ENCODE assay signal across 9 cellular contexts in the genomic region with DNA sequence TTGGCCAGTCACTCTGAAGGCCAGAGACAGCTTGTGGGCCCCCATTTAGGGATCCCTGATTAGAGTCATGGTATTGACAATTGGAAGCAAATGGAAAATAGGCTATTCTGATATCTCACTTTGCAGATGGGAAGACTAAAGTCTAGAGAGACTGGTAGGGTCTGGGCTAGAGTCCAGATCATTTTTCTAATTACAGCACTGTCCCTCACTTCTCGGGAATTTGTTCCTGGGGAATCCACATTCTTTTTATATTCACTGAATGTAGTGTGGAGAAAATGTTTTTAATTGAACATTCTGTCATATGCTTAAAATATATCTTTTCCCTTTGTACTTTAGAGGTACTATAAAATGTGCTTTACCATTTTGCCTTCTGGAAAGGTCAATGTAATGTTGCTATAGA. TPM values are rescaled to one million over a fixed set of nuclear protein-coding genes. Genes with fewer than 3 reads are reported as not detected.
DNase-seq lines count a peak whose midpoint lies in the region; ATAC-seq and TF ChIP-seq lines count a peak whose summit lies in the region.
"Had no signal": no experiment of that assay in that cellular context is flagged by ENCODE, and none has a peak within 500 bp of the region (broad histone marks: within the 10 kb centered on the region; RNA-seq: fewer than 3 reads in every experiment).

No MANE protein-coding gene starts in this region.

- H3K27me3 Mint-ChIP-seq in activated naive CD4-positive, alpha-beta T cell treated with anti-CD3 and anti-CD28 coated beads, Interleukin-2, amount 50 U/mL, for 24 hours, result no peaks in the 10 kb centered on the region
- H3K27me3 Mint-ChIP-seq in T-cell, result no peaks in the 10 kb centered on the region
- H3K27me3 Mint-ChIP-seq in stimulated activated naive CD8-positive, alpha-beta T cell treated with anti-CD3 and anti-CD28 coated beads, Interleukin-15, amount 100 ng/mL, for 72 hours, result no peaks in the 10 kb centered on the region

- no peak overlapping the region for H3K27ac Mint-ChIP-seq in activated naive CD4-positive, alpha-beta T cell treated with anti-CD3 and anti-CD28 coated beads, Interleukin-2, amount 50 U/mL, for 24 hours
- H3K27ac Mint-ChIP-seq in T-cell, result no peak overlapping the region
- peak overlapping the region; percentile 99 to 100 for H3K27ac Mint-ChIP-seq in stimulated activated naive CD8-positive, alpha-beta T cell treated with anti-CD3 and anti-CD28 coated beads, Interleukin-15, amount 100 ng/mL, for 72 hours

- H3K4me1 Mint-ChIP-seq in activated naive CD4-positive, alpha-beta T cell treated with anti-CD3 and anti-CD28 coated beads, Interleukin-2, amount 50 U/mL, for 24 hours, result peaks cover 42% of the 10 kb centered on the region
- peaks cover 32 to 46% (median 46%) of the 10 kb centered on the region in 3 donors for H3K4me1 Mint-ChIP-seq in T-cell
- peaks cover 42% of the 10 kb centered on the region for H3K4me1 Mint-ChIP-seq in stimulated activated naive CD8-positive, alpha-beta T cell treated with anti-CD3 and anti-CD28 coated beads, Interleukin-15, amount 100 ng/mL, for 72 hours

- POLR2A ChIA-PET in T-cell (lab: Charles Lee), result interaction anchor here in 1 of 2 donors (0.5 to 0.8 kb wide), 2 partner anchors 345 to 377 kb away, joined by 4 read pairs; no protein-coding TSS in a partner anchor

- CTCF ChIA-PET in T-cell (lab: Charles Lee), result interaction anchor here in 1 of 2 donors (1.0 kb wide), 1 partner anchor 104 kb away, joined by 3 read pairs; no protein-coding TSS in a partner anchor

- DNase-seq in activated naive CD4-positive, alpha-beta T cell treated with anti-CD3 and anti-CD28 coated beads, Interleukin-2, amount 50 U/mL, for 16 hours, result no peak
- no peak for DNase-seq in T-cell
- no peak for DNase-seq in foreskin fibroblast
- no peak for DNase-seq in stimulated activated naive CD8-positive, alpha-beta T cell treated with anti-CD3 and anti-CD28 coated beads, Interleukin-15, amount 100 ng/mL, for 72 hours
- DNase-seq in nucleus accumbens (lab: John Stamatoyannopoulos, UW), result no peak
- no peak for DNase-seq in RPMI8226
- no peak for DNase-seq in DMS153 (lab: John Stamatoyannopoulos, UW)
- DNase-seq: activated CD4-positive, alpha-beta T cell treated with anti-CD3 and anti-CD28 coated beads for 4 hours had no signal

- peak overlapping the region; percentile 99 for H3K4me3 Mint-ChIP-seq in activated naive CD4-positive, alpha-beta T cell treated with anti-CD3 and anti-CD28 coated beads, Interleukin-2, amount 50 U/mL, for 24 hours
- H3K4me3 Mint-ChIP-seq in T-cell, result peak overlapping the region; percentile 90 to 99 (median 95)
- H3K4me3 Mint-ChIP-seq in stimulated activated naive CD8-positive, alpha-beta T cell treated with anti-CD3 and anti-CD28 coated beads, Interleukin-15, amount 100 ng/mL, for 72 hours, result peak overlapping the region; percentile 22 to 23

- H3K36me3 Mint-ChIP-seq in activated naive CD4-positive, alpha-beta T cell treated with anti-CD3 and anti-CD28 coated beads, Interleukin-2, amount 50 U/mL, for 24 hours, result no peaks in the 10 kb centered on the region
- H3K36me3 Mint-ChIP-seq in T-cell, result peaks cover 9% of the 10 kb centered on the region

- H3K9me3 Mint-ChIP-seq in activated naive CD4-positive, alpha-beta T cell treated with anti-CD3 and anti-CD28 coated beads, Interleukin-2, amount 50 U/mL, for 24 hours, result no peaks in the 10 kb centered on the region
- no peaks in the 10 kb centered on the region for H3K9me3 Mint-ChIP-seq in T-cell
- H3K9me3 Mint-ChIP-seq in stimulated activated naive CD8-positive, alpha-beta T cell treated with anti-CD3 and anti-CD28 coated beads, Interleukin-15, amount 100 ng/mL, for 72 hours, result no peaks in the 10 kb centered on the region

- TF ChIP-seq CTCF in foreskin fibroblast (IDR thresholded peaks at IDR 0.05; ENCODE audit: low read depth, low read length), result no peak

- H3K4me3 ChIP-seq in foreskin fibroblast (ENCODE audit: low read depth in 1 of 2, low read length in 2 of 2), result peak overlapping the region; percentile 70 to 78

- ATAC-seq in T-cell (replicated peaks in 1 of 4), result no peak
- no peak for ATAC-seq in stimulated activated naive CD8-positive, alpha-beta T cell treated with anti-CD3 and anti-CD28 coated beads, Interleukin-15, amount 100 ng/mL, for 72 hours

RNA-seq across cellular contexts. Expression of gene KATNIP, which starts 1.1 kb away (rescaled TPM):
- 10 to 100 TPM; 14.6 to 26.8 (median 18.7) TPM for total RNA-seq in T-cell

RNA-seq across cellular contexts. Expression of gene GTF3C1, which starts 1.3 kb away (rescaled TPM):
- total RNA-seq in T-cell, result 10 to 100 TPM; 60.3 to 72.8 (median 61.4) TPM

Comparison
In these comparisons a context has a peak if more than half of its experiments do, and no peak if none do; other contexts are left out.
1. H3K27ac Mint-ChIP-seq: peak in stimulated activated naive CD8-positive, alpha-beta T cell treated with anti-CD3 and anti-CD28 coated beads, Interleukin-15, amount 100 ng/mL, for 72 hours (2 of 2); none in activated naive CD4-positive, alpha-beta T cell treated with anti-CD3 and anti-CD28 coated beads, Interleukin-2, amount 50 U/mL, for 24 hours (single experiment) and T-cell (0 of 2).
2. H3K4me3 Mint-ChIP-seq: peak in every context shown above with its lines; median percentile 99 in activated naive CD4-positive, alpha-beta T cell treated with anti-CD3 and anti-CD28 coated beads, Interleukin-2, amount 50 U/mL, for 24 hours; 95 in T-cell; 22 in stimulated activated naive CD8-positive, alpha-beta T cell treated with anti-CD3 and anti-CD28 coated beads, Interleukin-15, amount 100 ng/mL, for 72 hours.